Comparison of ENCODE assay signal across 21 cellular contexts in the genomic region with DNA sequence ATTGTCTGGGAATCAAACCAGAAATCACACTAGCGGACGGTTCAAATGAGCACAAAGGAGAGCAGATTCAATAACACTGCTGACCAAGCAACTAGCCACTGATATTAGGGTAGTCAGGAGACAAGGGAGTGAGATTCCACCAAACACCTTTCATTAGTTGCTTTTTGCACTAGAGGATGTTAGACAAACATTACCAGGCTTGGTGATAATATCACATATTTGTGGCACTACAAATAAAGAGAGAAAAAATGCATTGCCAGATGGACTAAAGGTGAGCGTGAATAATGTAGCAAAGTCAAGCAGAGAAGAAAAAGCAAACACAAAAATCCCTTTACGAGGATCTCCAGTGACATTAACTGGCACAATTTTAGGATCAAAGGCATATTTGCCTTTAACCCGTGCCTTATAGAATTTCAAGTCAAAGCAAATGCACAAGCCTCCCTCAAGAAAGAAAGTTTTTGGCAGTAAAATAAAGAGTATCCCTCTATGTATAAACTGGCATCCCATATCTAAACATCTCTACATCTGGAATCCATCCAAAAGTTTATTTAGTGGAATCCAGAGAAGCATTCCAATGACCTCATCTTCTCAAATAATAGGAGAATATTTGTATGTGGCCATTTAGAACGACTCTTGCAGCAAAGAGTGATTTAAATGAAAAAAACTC.
A peak's percentile ranks its signal among the peaks of the same experiment; 100 is the strongest.
DNase-seq lines count a peak whose midpoint lies in the region; ATAC-seq and TF ChIP-seq lines count a peak whose summit lies in the region.
"Had no signal": no experiment of that assay in that cellular context is flagged by ENCODE, and none has a peak within 500 bp of the region (broad histone marks: within the 10 kb centered on the region; RNA-seq: fewer than 3 reads in every experiment).

No MANE protein-coding gene starts in this region.

- H3K4me3 ChIP-seq in adipocyte (ENCODE audit: low read length): no peak overlapping the region
- H3K4me3 ChIP-seq: heart right ventricle, spleen, transverse colon had no signal

- DNase-seq in SIG-M5 treated with dmso at 0.1 percent for 504 hours (lab: John Stamatoyannopoulos, UW; ENCODE audit: unreplicated experiment): peak; percentile 49
- no peak for DNase-seq in SIG-M5 (lab: John Stamatoyannopoulos, UW)
- peak; percentile 69 for DNase-seq in adipocyte (ENCODE audit: low read depth)
- peak; percentile 4 for DNase-seq in fibroblast of the conjunctiva (ENCODE audit: low read depth)
- no peak for DNase-seq in type B pancreatic cell (ENCODE audit: extremely low spot score, unreplicated experiment)
- no peak for DNase-seq in activated T-cell treated with anti-CD3 and anti-CD28 coated beads, Interleukin-2, amount 50 U/mL, for 48 hours
- no peak for DNase-seq in NK-92 (lab: John Stamatoyannopoulos, UW; ENCODE audit: unreplicated experiment)
- DNase-seq: activated CD4-positive, alpha-beta memory T cell treated with anti-CD3 and anti-CD28 coated beads for 36 hours; activated naive CD8-positive, alpha-beta T cell treated with anti-CD3 and anti-CD28 coated beads, Interleukin-2, amount 10 ng/mL, durations not matched to agents 7 days and 5 days; CD4-positive, CD25-positive, alpha-beta regulatory T cell; EL; erythroblast; heart right ventricle; KG1; NCI-H1417 treated with DMSO at 0.1 percent for 48 hours; NCI-H510A; OCI-M1; spleen; stimulated activated naive B cell treated with anti-CD40 and anti-IgM and Interleukin-4, amounts not matched to agents 10 μg/mL and 1 μg/mL and 100 μg/mL, for 72 hours; transverse colon had no signal

- H3K27ac Mint-ChIP-seq in type B pancreatic cell: no peak overlapping the region
- H3K27ac Mint-ChIP-seq: activated CD4-positive, alpha-beta memory T cell treated with anti-CD3 and anti-CD28 coated beads for 36 hours; activated naive CD8-positive, alpha-beta T cell treated with anti-CD3 and anti-CD28 coated beads, Interleukin-2, amount 10 ng/mL, durations not matched to agents 7 days and 5 days; CD4-positive, CD25-positive, alpha-beta regulatory T cell; stimulated activated naive B cell treated with anti-CD40 and anti-IgM and Interleukin-4, amounts not matched to agents 10 μg/mL and 1 μg/mL and 100 μg/mL, for 72 hours had no signal

- peaks cover 13% of the 10 kb centered on the region for H3K4me1 Mint-ChIP-seq in type B pancreatic cell (ENCODE audit: unreplicated experiment)
- H3K4me1 Mint-ChIP-seq: activated naive CD8-positive, alpha-beta T cell treated with anti-CD3 and anti-CD28 coated beads, Interleukin-2, amount 10 ng/mL, durations not matched to agents 7 days and 5 days; CD4-positive, CD25-positive, alpha-beta regulatory T cell; stimulated activated naive B cell treated with anti-CD40 and anti-IgM and Interleukin-4, amounts not matched to agents 10 μg/mL and 1 μg/mL and 100 μg/mL, for 72 hours had no signal

- H3K9ac ChIP-seq in adipocyte (ENCODE audit: low read length): no peak overlapping the region

- ATAC-seq in HG02885 (IDR thresholded peaks at IDR 0.05; ENCODE audit: poor library complexity, unreplicated experiment): no peak
- ATAC-seq: heart right ventricle; stimulated activated naive B cell treated with anti-CD40 and anti-IgM and Interleukin-4, amounts not matched to agents 10 μg/mL and 1 μg/mL and 100 μg/mL, for 72 hours had no signal

- H3K36me3 Mint-ChIP-seq in type B pancreatic cell: no peaks in the 10 kb centered on the region
- H3K36me3 Mint-ChIP-seq: activated CD4-positive, alpha-beta memory T cell treated with anti-CD3 and anti-CD28 coated beads for 36 hours; activated naive CD8-positive, alpha-beta T cell treated with anti-CD3 and anti-CD28 coated beads, Interleukin-2, amount 10 ng/mL, durations not matched to agents 7 days and 5 days; CD4-positive, CD25-positive, alpha-beta regulatory T cell; stimulated activated naive B cell treated with anti-CD40 and anti-IgM and Interleukin-4, amounts not matched to agents 10 μg/mL and 1 μg/mL and 100 μg/mL, for 72 hours had no signal

- H3K4me1 ChIP-seq in adipocyte (ENCODE audit: control insufficient read depth, insufficient read depth, low read length): peaks cover 4% of the 10 kb centered on the region
- H3K4me1 ChIP-seq: heart right ventricle, spleen, transverse colon had no signal

- H3K36me3 ChIP-seq in adipocyte (ENCODE audit: control insufficient read depth, insufficient read depth, low read length, severe bottlenecking): no peaks in the 10 kb centered on the region
- H3K36me3 ChIP-seq: heart right ventricle, spleen, transverse colon had no signal

- H3K27me3 Mint-ChIP-seq in type B pancreatic cell: no peaks in the 10 kb centered on the region
- H3K27me3 Mint-ChIP-seq: activated CD4-positive, alpha-beta memory T cell treated with anti-CD3 and anti-CD28 coated beads for 36 hours; activated naive CD8-positive, alpha-beta T cell treated with anti-CD3 and anti-CD28 coated beads, Interleukin-2, amount 10 ng/mL, durations not matched to agents 7 days and 5 days; CD4-positive, CD25-positive, alpha-beta regulatory T cell; stimulated activated naive B cell treated with anti-CD40 and anti-IgM and Interleukin-4, amounts not matched to agents 10 μg/mL and 1 μg/mL and 100 μg/mL, for 72 hours had no signal

- no peaks in the 10 kb centered on the region for H3K9me3 ChIP-seq in adipocyte (ENCODE audit: control insufficient read depth, low read length)
- H3K9me3 ChIP-seq: transverse colon had no signal

- peak overlapping the region; percentile 13 for H3K4me3 Mint-ChIP-seq in type B pancreatic cell
- H3K4me3 Mint-ChIP-seq: activated CD4-positive, alpha-beta memory T cell treated with anti-CD3 and anti-CD28 coated beads for 36 hours; activated naive CD8-positive, alpha-beta T cell treated with anti-CD3 and anti-CD28 coated beads, Interleukin-2, amount 10 ng/mL, durations not matched to agents 7 days and 5 days; CD4-positive, CD25-positive, alpha-beta regulatory T cell; stimulated activated naive B cell treated with anti-CD40 and anti-IgM and Interleukin-4, amounts not matched to agents 10 μg/mL and 1 μg/mL and 100 μg/mL, for 72 hours had no signal

- H3K27me3 ChIP-seq in adipocyte (replicated peaks; ENCODE audit: control insufficient read depth, insufficient read depth, low read length): no peaks in the 10 kb centered on the region
- H3K27me3 ChIP-seq: heart right ventricle, spleen, transverse colon had no signal

- no peak for TF ChIP-seq CTCF in type B pancreatic cell (conservative IDR thresholded peaks at IDR 0.05)

- no peaks in the 10 kb centered on the region for H3K9me3 Mint-ChIP-seq in type B pancreatic cell

Comparison
In these comparisons a context has a peak if more than half of its experiments do, and no peak if none do; other contexts are left out.
1. DNase-seq: peak in SIG-M5 treated with dmso at 0.1 percent for 504 hours (single experiment), adipocyte (single experiment) and fibroblast of the conjunctiva (single experiment); none in SIG-M5 (single experiment), type B pancreatic cell (single experiment), activated T-cell treated with anti-CD3 and anti-CD28 coated beads, Interleukin-2, amount 50 U/mL, for 48 hours (0 of 2) and NK-92 (single experiment).